Comparison of ENCODE assay signal across 8 cellular contexts in genomic region chr19:47112166-47112663, GRCh38. TPM values are rescaled to one million over a fixed set of nuclear protein-coding genes. Genes with fewer than 3 reads are reported as not detected.
DNase-seq lines count a peak whose midpoint lies in the region; ATAC-seq and TF ChIP-seq lines count a peak whose summit lies in the region.

No MANE protein-coding gene starts in this region.

- H2AFZ ChIP-seq in OCI-LY1 (ENCODE audit: low read length), result no peak overlapping the region

- DNase-seq in HT-29 (ENCODE audit: low spot score), result peak; percentile 88
- peak; percentile 88 for DNase-seq in activated T-cell treated with anti-CD3 and anti-CD28 coated beads for 4 hours
- DNase-seq in epithelial cell of proximal tubule (ENCODE audit: low read depth), result no peak
- peak; percentile 88 for DNase-seq in mucosa of gallbladder (ENCODE audit: low spot score)
- DNase-seq in stimulated activated CD8-positive, alpha-beta memory T cell treated with anti-CD3 and anti-CD28 coated beads, Interleukin-4, amount 100 ng/mL, for 24 hours (ENCODE audit: low read depth), result peak; percentile 77

- peaks cover 39% of the 10 kb centered on the region for H3K4me1 ChIP-seq in OCI-LY1 (ENCODE audit: insufficient read depth, low read length, severe bottlenecking)

- no peaks in the 10 kb centered on the region for H3K9me3 ChIP-seq in OCI-LY1 (ENCODE audit: low read length)

- no peak for TF ChIP-seq CTCF in 22Rv1 (IDR thresholded peaks at IDR 0.05)
- TF ChIP-seq CTCF in OCI-LY1 (IDR thresholded peaks at IDR 0.05; ENCODE audit: low read length), result no peak
- no peak for TF ChIP-seq CTCF in epithelial cell of proximal tubule (conservative IDR thresholded peaks at IDR 0.05; ENCODE audit: low read depth, low read length)

- ATAC-seq in GM18511 (IDR thresholded peaks at IDR 0.05; ENCODE audit: unreplicated experiment), result peak; percentile 22

- H3K4me3 ChIP-seq in OCI-LY1 (ENCODE audit: low read depth, low read length, poor library complexity, severe bottlenecking) (peak overlapping the region; percentile 94), epithelial cell of proximal tubule (ENCODE audit: low read depth, low read length) (peak overlapping the region; percentile 88)

- H3K27ac ChIP-seq in 22Rv1 (peak overlapping the region; percentile 100), OCI-LY1 (ENCODE audit: low read depth, low read length, poor library complexity, severe bottlenecking) (peak overlapping the region; percentile 93)

- peaks cover 32% of the 10 kb centered on the region for H3K79me2 ChIP-seq in OCI-LY1 (ENCODE audit: insufficient read depth, low read length)

- H4K20me1 ChIP-seq in OCI-LY1 (ENCODE audit: insufficient read depth, low read length), result no peaks in the 10 kb centered on the region

- peak overlapping the region; percentile 86 for H3K4me2 ChIP-seq in OCI-LY1 (ENCODE audit: low read length)

- peaks cover 24% of the 10 kb centered on the region for H3K36me3 ChIP-seq in OCI-LY1 (ENCODE audit: insufficient read depth, low read length)

- no peaks in the 10 kb centered on the region for H3K9me2 ChIP-seq in OCI-LY1 (ENCODE audit: low read depth, low read length)

- no peaks in the 10 kb centered on the region for H3F3A ChIP-seq in OCI-LY1 (ENCODE audit: insufficient read depth, low read length)

- no peaks in the 10 kb centered on the region for H3K27me3 ChIP-seq in OCI-LY1 (ENCODE audit: insufficient read depth, low read length)

- H3K9ac ChIP-seq in OCI-LY1 (ENCODE audit: low read length), result peak overlapping the region; percentile 99

RNA-seq across cellular contexts. Expression of gene ZC3H4, which starts 1.4 kb away (rescaled TPM):
- total RNA-seq in HT-29 (2014; rRNA removed; shearing (Covaris generic)), result 27.5 and 36.7 TPM in 2 replicates
- total RNA-seq in epithelial cell of proximal tubule, result 18.3 and 30.0 TPM in 2 replicates
- 45.1 TPM for total RNA-seq in mucosa of gallbladder

RNA-seq across cellular contexts. Expression of gene SAE1, which starts 18.4 kb away (rescaled TPM):
- total RNA-seq in HT-29 (2014; rRNA removed; shearing (Covaris generic)), result 220 and 231 TPM in 2 replicates
- total RNA-seq in epithelial cell of proximal tubule, result 140 and 236 TPM in 2 replicates
- total RNA-seq in mucosa of gallbladder, result 57.4 TPM
